In genomic region chr14:36659822-36660735, GRCh38 we compare ENCODE assay signal across 22 cellular contexts. TPM values are rescaled to one million over a fixed set of nuclear protein-coding genes. Genes with fewer than 3 reads are reported as not detected.
A peak's percentile ranks its signal among the peaks of the same experiment; 100 is the strongest.
DNase-seq lines count a peak whose midpoint lies in the region; ATAC-seq and TF ChIP-seq lines count a peak whose summit lies in the region.
"Had no signal": no experiment of that assay in that cellular context is flagged by ENCODE, and none has a peak within 500 bp of the region (broad histone marks: within the 10 kb centered on the region; RNA-seq: fewer than 3 reads in every experiment).

No MANE protein-coding gene starts in this region.

- H3K4me3 ChIP-seq in DND-41 (ENCODE audit: low read depth in 1 of 2, low read length in 2 of 2) (no peak overlapping the region), adipocyte (ENCODE audit: low read length) (no peak overlapping the region), iPS-15b (ENCODE audit: low read depth, low read length) (peak overlapping the region; percentile 16), mesendoderm (ENCODE audit: low read length) (no peak overlapping the region)

- CTCF ChIA-PET in CD4-positive, alpha-beta T cell (lab: Charles Lee): no interaction called here

- H4K20me1 ChIP-seq in DND-41 (ENCODE audit: insufficient read depth, low read length): no peaks in the 10 kb centered on the region

- H3K27me3 Mint-ChIP-seq in CD4-positive, alpha-beta T cell: peaks cover 99% of the 10 kb centered on the region

- H3K36me3 ChIP-seq in DND-41 (ENCODE audit: insufficient read depth, low read length) (no peaks in the 10 kb centered on the region), adipocyte (ENCODE audit: control insufficient read depth, insufficient read depth, low read length, severe bottlenecking) (no peaks in the 10 kb centered on the region), iPS-15b (ENCODE audit: control insufficient read depth, insufficient read depth, low read length) (no peaks in the 10 kb centered on the region), mesendoderm (ENCODE audit: control insufficient read depth, insufficient read depth, low read length) (no peaks in the 10 kb centered on the region)
- H3K36me3 ChIP-seq: ascending aorta had no signal

- no peak overlapping the region for H2AK5ac ChIP-seq in mesendoderm (ENCODE audit: low read length)

- H3K4me3 Mint-ChIP-seq in CD4-positive, alpha-beta T cell: peak overlapping the region; percentile 45
- H3K4me3 Mint-ChIP-seq: stimulated activated memory B cell treated with anti-CD40 and anti-IgM and Interleukin-4, amounts not matched to agents 10 μg/mL and 1 μg/mL and 100 μg/mL, for 72 hours had no signal

- TF ChIP-seq CTCF in CD4-positive, alpha-beta T cell (IDR thresholded peaks at IDR 0.05): no peak
- no peak for TF ChIP-seq CTCF in DND-41 (IDR thresholded peaks at IDR 0.05; ENCODE audit: borderline replicate concordance, extremely low read depth, low read length, poor library complexity, severe bottlenecking)

- no peaks in the 10 kb centered on the region for H3K9me3 Mint-ChIP-seq in CD4-positive, alpha-beta T cell

- peaks cover 5% of the 10 kb centered on the region for H3K4me1 ChIP-seq in DND-41 (ENCODE audit: insufficient read depth, low read length)
- H3K4me1 ChIP-seq in adipocyte (ENCODE audit: control insufficient read depth, insufficient read depth, low read length): peaks cover 20% of the 10 kb centered on the region
- H3K4me1 ChIP-seq in iPS-15b (ENCODE audit: control insufficient read depth, insufficient read depth, low read length): peaks cover 2% of the 10 kb centered on the region
- peaks cover 2% of the 10 kb centered on the region for H3K4me1 ChIP-seq in mesendoderm (ENCODE audit: control insufficient read depth, low read depth, low read length)

- no peak overlapping the region for H3K27ac ChIP-seq in CD4-positive, alpha-beta T cell (ENCODE audit: low read depth, low read length)
- H3K27ac ChIP-seq in DND-41 (ENCODE audit: low read length) (no peak overlapping the region), mesendoderm (ENCODE audit: low read depth, low read length) (no peak overlapping the region)
- H3K27ac ChIP-seq: ascending aorta, HL-60 had no signal

- DNase-seq in CD4-positive, alpha-beta T cell: no peak
- no peak for DNase-seq in DND-41
- DNase-seq in adipocyte (ENCODE audit: low read depth): peak; percentile 62
- no peak for DNase-seq in mesendoderm
- DNase-seq in anterior cingulate cortex (lab: John Stamatoyannopoulos, UW): no peak
- DNase-seq: activated CD4-positive, alpha-beta T cell treated with anti-CD3 and anti-CD28 coated beads for 4 hours; activated CD8-positive, alpha-beta memory T cell treated with anti-CD3 and anti-CD28 coated beads, Interleukin-2, amount 50 U/mL, for 48 hours; activated gamma-delta T cell; DMS 273 treated with DMSO at 0.1 percent for 48 hours; effector memory CD4-positive, alpha-beta T cell; foreskin melanocyte; T1000 had no signal

- no peak overlapping the region for H3K18ac ChIP-seq in mesendoderm (ENCODE audit: low read length)

- no peaks in the 10 kb centered on the region for H3K79me1 ChIP-seq in mesendoderm (ENCODE audit: low read length)

- H3K36me3 Mint-ChIP-seq in CD4-positive, alpha-beta T cell (ENCODE audit: low read depth): no peaks in the 10 kb centered on the region
- H3K36me3 Mint-ChIP-seq: stimulated activated memory B cell treated with anti-CD40 and anti-IgM and Interleukin-4, amounts not matched to agents 10 μg/mL and 1 μg/mL and 100 μg/mL, for 72 hours had no signal

- intact Hi-C loops in CD4-positive, alpha-beta T cell (cut with DNase I, micrococcal nuclease): no loop called here

- no peak for ATAC-seq in CD4-positive, alpha-beta T cell (ENCODE audit: poor library complexity)
- ATAC-seq in DND-41 (ENCODE audit: insufficient read depth, low read depth) (no peak), GM18873 (IDR thresholded peaks at IDR 0.05; ENCODE audit: low FRiP score, unreplicated experiment) (no peak), GM21723 (IDR thresholded peaks at IDR 0.05; ENCODE audit: unreplicated experiment) (no peak)
- ATAC-seq: Panc1; stimulated activated memory B cell treated with anti-CD40 and anti-IgM and Interleukin-4, amounts not matched to agents 10 μg/mL and 1 μg/mL and 100 μg/mL, for 72 hours had no signal

- H4K5ac ChIP-seq in mesendoderm (ENCODE audit: low read length): no peak overlapping the region

- H3K23ac ChIP-seq in mesendoderm (ENCODE audit: low read length): no peak overlapping the region

- no peak overlapping the region for H2BK5ac ChIP-seq in mesendoderm (ENCODE audit: low read length)

- POLR2A ChIA-PET in CD4-positive, alpha-beta T cell (lab: Charles Lee): no interaction called here

- H4K8ac ChIP-seq in mesendoderm (ENCODE audit: low read depth, low read length): no peak overlapping the region

- H3K79me2 ChIP-seq in DND-41 (ENCODE audit: insufficient read depth, low read length): no peaks in the 10 kb centered on the region
- H3K79me2 ChIP-seq in mesendoderm (ENCODE audit: control insufficient read depth, insufficient read depth, low read length): no peaks in the 10 kb centered on the region

- 0 out of 2 replicates have a peak overlapping the region, but pooled peaks have one; percentile 7 for H2AFZ ChIP-seq in DND-41 (ENCODE audit: low read depth, low read length)

- peaks cover 2% of the 10 kb centered on the region for H3K9me3 ChIP-seq in CD4-positive, alpha-beta T cell (ENCODE audit: control insufficient read depth, low read length)
- H3K9me3 ChIP-seq in DND-41 (ENCODE audit: insufficient read depth, low read length, severe bottlenecking): peaks cover 8% of the 10 kb centered on the region
- H3K9me3 ChIP-seq in adipocyte (ENCODE audit: control insufficient read depth, low read length): no peaks in the 10 kb centered on the region
- no peaks in the 10 kb centered on the region for H3K9me3 ChIP-seq in iPS-15b (ENCODE audit: control insufficient read depth, insufficient read depth, low read length)
- H3K9me3 ChIP-seq: ascending aorta had no signal

- H3K27ac Mint-ChIP-seq in CD4-positive, alpha-beta T cell: no peak overlapping the region
- H3K27ac Mint-ChIP-seq: stimulated activated memory B cell treated with anti-CD40 and anti-IgM and Interleukin-4, amounts not matched to agents 10 μg/mL and 1 μg/mL and 100 μg/mL, for 72 hours had no signal

- H3K56ac ChIP-seq in mesendoderm (ENCODE audit: low read length): no peak overlapping the region

- peaks cover 68% of the 10 kb centered on the region for H3K4me1 Mint-ChIP-seq in CD4-positive, alpha-beta T cell (ENCODE audit: low read depth)

- H2BK15ac ChIP-seq in mesendoderm (replicated peaks; ENCODE audit: low read depth): no peak overlapping the region

- no peak overlapping the region for H2BK120ac ChIP-seq in mesendoderm (ENCODE audit: low read depth, low read length)

- H3K9ac ChIP-seq in DND-41 (ENCODE audit: low read depth, low read length) (no peak overlapping the region), adipocyte (ENCODE audit: low read length) (no peak overlapping the region), iPS-15b (ENCODE audit: low read depth, low read length) (no peak overlapping the region), mesendoderm (ENCODE audit: low read length) (no peak overlapping the region)

- no peak overlapping the region for H3K4ac ChIP-seq in mesendoderm (ENCODE audit: low read depth, low read length)

- H3K4me2 ChIP-seq in DND-41 (ENCODE audit: insufficient read depth, low read length): no peak overlapping the region
- H3K4me2 ChIP-seq in mesendoderm (ENCODE audit: low read length): no peak overlapping the region

- peaks cover 100% of the 10 kb centered on the region for H3K27me3 ChIP-seq in CD4-positive, alpha-beta T cell (ENCODE audit: control insufficient read depth, insufficient read depth, low read length)
- no peaks in the 10 kb centered on the region for H3K27me3 ChIP-seq in DND-41 (ENCODE audit: insufficient read depth, low read length, poor library complexity)
- peaks cover 84% of the 10 kb centered on the region for H3K27me3 ChIP-seq in adipocyte (replicated peaks; ENCODE audit: control insufficient read depth, insufficient read depth, low read length)
- H3K27me3 ChIP-seq in iPS-15b (ENCODE audit: control insufficient read depth, insufficient read depth, low read length): peaks cover 95% of the 10 kb centered on the region
- H3K27me3 ChIP-seq in mesendoderm (ENCODE audit: insufficient read depth, low read length, poor library complexity): peaks cover 76% of the 10 kb centered on the region

- no CpG with 5 or more reads among the region's 19 CpGs for WGBS in mesendoderm (ENCODE audit: extremely low coverage, insufficient coverage, low lambda C conversion rate)

RNA-seq across cellular contexts. Expression of gene PAX9, which starts 1.6 kb away (rescaled TPM):
- total RNA-seq in CD4-positive, alpha-beta T cell: not detected
- polyA plus RNA-seq in mesendoderm (2013, experiment 1 of 2): 0.21 TPM
- 0.15 TPM for polyA plus RNA-seq in mesendoderm (2013, experiment 2 of 2)
- total RNA-seq: ascending aorta, cerebellum, mesenteric fat pad, renal cortical epithelial cell had no signal
